Comparison of ENCODE assay signal across 16 cellular contexts in the genomic region with DNA sequence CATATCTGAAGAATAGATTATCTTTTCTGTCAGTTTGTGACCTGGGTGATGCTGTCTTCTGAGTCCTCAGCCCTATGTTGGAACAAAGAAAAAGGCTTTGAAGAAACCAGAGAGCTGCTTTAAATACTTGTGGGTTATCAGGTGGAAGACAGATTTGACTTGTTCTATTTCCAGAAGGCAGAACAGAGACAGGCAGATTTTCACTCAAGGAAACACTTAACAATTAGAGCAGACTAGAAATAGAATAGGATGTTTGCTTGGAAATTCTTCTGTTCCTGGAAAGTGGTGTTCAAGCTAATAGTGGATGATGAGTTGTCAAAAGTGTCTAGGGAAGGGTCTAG.
DNase-seq lines count a peak whose midpoint lies in the region; ATAC-seq and TF ChIP-seq lines count a peak whose summit lies in the region.
"Had no signal": no experiment of that assay in that cellular context is flagged by ENCODE, and none has a peak within 500 bp of the region (broad histone marks: within the 10 kb centered on the region; RNA-seq: fewer than 3 reads in every experiment).

No MANE protein-coding gene starts in this region.

- intact Hi-C loops in esophagus muscularis mucosa (cut with DNase I) = no loop called here
- intact Hi-C loops in upper lobe of right lung (cut with DNase I) = no loop called here

- no peaks in the 10 kb centered on the region for H3K27me3 Mint-ChIP-seq in activated T-cell treated with anti-CD3 and anti-CD28 coated beads, Interleukin-2, amount 50 U/mL, for 4 hours (ENCODE audit: low read depth)
- H3K27me3 Mint-ChIP-seq: activated naive CD4-positive, alpha-beta T cell treated with anti-CD3 and anti-CD28 coated beads, Interleukin-2, amount 10 ng/mL, durations not matched to agents 7 days and 5 days had no signal

- H3K4me3 ChIP-seq in esophagus muscularis mucosa (no peak overlapping the region), upper lobe of right lung (no peak overlapping the region)
- H3K4me3 ChIP-seq: BLaER1 treated with 17β-estradiol and CSF1 and Interleukin-3, amounts not matched to agents 10 nM and 100 nM had no signal

- H3K27ac ChIP-seq in esophagus muscularis mucosa (replicated peaks in 1 of 4) = no peak overlapping the region
- H3K27ac ChIP-seq in upper lobe of right lung = no peak overlapping the region
- H3K27ac ChIP-seq: BLaER1 treated with 17β-estradiol and CSF1 and Interleukin-3, amounts not matched to agents 10 nM and 100 nM had no signal

- H3K36me3 ChIP-seq in esophagus muscularis mucosa (no peaks in the 10 kb centered on the region), upper lobe of right lung (no peaks in the 10 kb centered on the region)

- peak; percentile 83 for ATAC-seq in GM18517 (IDR thresholded peaks at IDR 0.05; ENCODE audit: unreplicated experiment)
- peak; percentile 71 for ATAC-seq in GM21381 (IDR thresholded peaks at IDR 0.05; ENCODE audit: unreplicated experiment)
- ATAC-seq in HG02943 (IDR thresholded peaks at IDR 0.05; ENCODE audit: low read depth, unreplicated experiment) = peak; percentile 74
- ATAC-seq in HG03565 (IDR thresholded peaks at IDR 0.05; ENCODE audit: unreplicated experiment) = peak; percentile 81
- no peak for ATAC-seq in activated T-cell treated with anti-CD3 and anti-CD28 coated beads, Interleukin-2, amount 50 U/mL, for 4 hours
- ATAC-seq in upper lobe of right lung = no peak
- ATAC-seq: activated CD8-positive, alpha-beta T cell treated with anti-CD3 and anti-CD28 coated beads, Interleukin-2, amount 10 ng/mL, durations not matched to agents 7 days and 5 days; HCT116; T-cell had no signal

- H3K9me3 Mint-ChIP-seq in activated T-cell treated with anti-CD3 and anti-CD28 coated beads, Interleukin-2, amount 50 U/mL, for 4 hours = peaks cover 5% of the 10 kb centered on the region
- H3K9me3 Mint-ChIP-seq: activated naive CD4-positive, alpha-beta T cell treated with anti-CD3 and anti-CD28 coated beads, Interleukin-2, amount 10 ng/mL, durations not matched to agents 7 days and 5 days; T-cell had no signal

- TF ChIP-seq CTCF in esophagus muscularis mucosa (IDR thresholded peaks at IDR 0.05) (no peak), upper lobe of right lung (IDR thresholded peaks at IDR 0.05) (no peak)

- H3K4me1 ChIP-seq in esophagus muscularis mucosa (peaks cover 5 to 38% (median 17%) of the 10 kb centered on the region in 4 donors), upper lobe of right lung (peaks cover 6% of the 10 kb centered on the region)

- H3K4me1 Mint-ChIP-seq in activated T-cell treated with anti-CD3 and anti-CD28 coated beads, Interleukin-2, amount 50 U/mL, for 4 hours (ENCODE audit: low read depth) = no peaks in the 10 kb centered on the region
- H3K4me1 Mint-ChIP-seq: activated naive CD4-positive, alpha-beta T cell treated with anti-CD3 and anti-CD28 coated beads, Interleukin-2, amount 10 ng/mL, durations not matched to agents 7 days and 5 days; T-cell had no signal

- DNase-seq in activated T-cell treated with anti-CD3 and anti-CD28 coated beads, Interleukin-2, amount 50 U/mL, for 4 hours = no peak
- DNase-seq in Ammon's horn (ENCODE audit: low spot score) = no peak
- DNase-seq in esophagus muscularis mucosa (ENCODE audit: extremely low spot score) = no peak
- DNase-seq in upper lobe of right lung = no peak
- DNase-seq: activated CD8-positive, alpha-beta T cell treated with anti-CD3 and anti-CD28 coated beads, Interleukin-2, amount 10 ng/mL, durations not matched to agents 7 days and 5 days; activated naive CD4-positive, alpha-beta T cell treated with anti-CD3 and anti-CD28 coated beads, Interleukin-2, amount 10 ng/mL, durations not matched to agents 7 days and 5 days; cerebellar nuclear complex; mesendoderm; NCI-H2029 treated with DMSO at 0.1 percent for 48 hours; T-cell had no signal

- H3K4me3 Mint-ChIP-seq in activated T-cell treated with anti-CD3 and anti-CD28 coated beads, Interleukin-2, amount 50 U/mL, for 4 hours = no peak overlapping the region
- H3K4me3 Mint-ChIP-seq: activated CD8-positive, alpha-beta T cell treated with anti-CD3 and anti-CD28 coated beads, Interleukin-2, amount 10 ng/mL, durations not matched to agents 7 days and 5 days; activated naive CD4-positive, alpha-beta T cell treated with anti-CD3 and anti-CD28 coated beads, Interleukin-2, amount 10 ng/mL, durations not matched to agents 7 days and 5 days; T-cell had no signal

- TF ChIP-seq POLR2A in esophagus muscularis mucosa (IDR thresholded peaks at IDR 0.05; ENCODE audit: low read depth) = no peak

- H3K9me3 ChIP-seq in esophagus muscularis mucosa (no peaks in the 10 kb centered on the region), upper lobe of right lung (no peaks in the 10 kb centered on the region)

- TF ChIP-seq EP300 in esophagus muscularis mucosa (IDR thresholded peaks at IDR 0.05) = no peak

- no peaks in the 10 kb centered on the region for H3K27me3 ChIP-seq in esophagus muscularis mucosa
- no peaks in the 10 kb centered on the region for H3K27me3 ChIP-seq in upper lobe of right lung
- H3K27me3 ChIP-seq: BLaER1 treated with 17β-estradiol and CSF1 and Interleukin-3, amounts not matched to agents 10 nM and 100 nM had no signal

- no peaks in the 10 kb centered on the region for H3K36me3 Mint-ChIP-seq in activated T-cell treated with anti-CD3 and anti-CD28 coated beads, Interleukin-2, amount 50 U/mL, for 4 hours (ENCODE audit: insufficient read depth)
- H3K36me3 Mint-ChIP-seq: activated naive CD4-positive, alpha-beta T cell treated with anti-CD3 and anti-CD28 coated beads, Interleukin-2, amount 10 ng/mL, durations not matched to agents 7 days and 5 days; T-cell had no signal

Comparison
In these comparisons a context has a peak if more than half of its experiments do, and no peak if none do; other contexts are left out.
1. ATAC-seq: peak in GM18517 (single experiment), GM21381 (single experiment), HG02943 (single experiment) and HG03565 (single experiment); none in activated T-cell treated with anti-CD3 and anti-CD28 coated beads, Interleukin-2, amount 50 U/mL, for 4 hours (0 of 2) and upper lobe of right lung (single experiment).